Comparison of ENCODE assay signal across 8 cellular contexts in the genomic region with DNA sequence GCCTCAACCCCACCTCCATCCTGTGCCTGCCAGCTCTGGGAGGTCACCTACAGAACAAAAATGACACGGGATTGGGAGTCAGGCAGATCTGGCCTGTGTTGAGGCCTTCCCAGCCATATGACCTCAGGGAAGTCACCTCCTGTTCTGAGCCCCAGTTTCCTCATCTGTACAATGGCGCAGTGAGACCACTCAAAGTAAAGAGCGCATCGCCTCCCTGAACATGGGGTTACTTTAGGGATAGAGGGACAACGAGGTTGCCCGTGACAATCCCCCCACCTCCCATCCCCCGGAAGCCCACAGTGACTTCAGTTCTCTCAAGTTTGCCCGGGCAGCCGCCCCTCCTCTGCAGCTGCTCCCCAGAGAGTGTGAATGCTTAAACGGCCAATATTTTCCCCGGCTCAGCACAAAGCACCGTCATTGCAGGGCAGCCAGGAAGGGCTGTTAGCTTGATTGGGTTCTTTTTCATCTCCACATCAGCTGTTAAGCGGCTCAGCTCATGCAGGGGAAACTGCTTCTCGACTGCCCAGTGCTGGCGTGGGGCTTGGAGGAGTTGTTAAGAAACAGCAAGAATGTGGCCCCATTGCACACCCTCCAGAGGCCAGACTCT.
DNase-seq lines count a peak whose midpoint lies in the region; ATAC-seq and TF ChIP-seq lines count a peak whose summit lies in the region.

No MANE protein-coding gene starts in this region.

- H3K27ac ChIP-seq in A673 (ENCODE audit: low read depth, low read length, poor library complexity, severe bottlenecking), result peak overlapping the region; percentile 32

- no peak for ATAC-seq in GM21825 (IDR thresholded peaks at IDR 0.05; ENCODE audit: unreplicated experiment)
- ATAC-seq in GM21381 (IDR thresholded peaks at IDR 0.05; ENCODE audit: unreplicated experiment), result no peak
- ATAC-seq in stimulated activated memory B cell treated with anti-CD40 and anti-IgM and Interleukin-4, amounts not matched to agents 10 μg/mL and 1 μg/mL and 100 μg/mL, for 72 hours, result no peak

- DNase-seq in A673 (ENCODE audit: low spot score) (peak; percentile 73), NB4 (ENCODE audit: low read depth) (peak; percentile 79), H7 (no peak)

- H3K27me3 ChIP-seq in A673 (replicated peaks; ENCODE audit: insufficient read depth, low read depth, low read length, poor library complexity) (no peaks in the 10 kb centered on the region), mucosa of stomach (ENCODE audit: control insufficient read depth, insufficient read depth, low read length) (no peaks in the 10 kb centered on the region), H7 (ENCODE audit: control insufficient read depth, insufficient read depth, low read length) (no peaks in the 10 kb centered on the region)

- peaks cover 3% of the 10 kb centered on the region for H3K27me3 Mint-ChIP-seq in brain
- peaks cover 88% of the 10 kb centered on the region for H3K27me3 Mint-ChIP-seq in stimulated activated memory B cell treated with anti-CD40 and anti-IgM and Interleukin-4, amounts not matched to agents 10 μg/mL and 1 μg/mL and 100 μg/mL, for 72 hours

- H3K9ac ChIP-seq in mucosa of stomach (ENCODE audit: low read length), result peak overlapping the region; percentile 19

- CTCF ChIA-PET in A673 (lab: Charles Lee), result interaction anchor here (0.5 to 1.0 kb wide), 2 partner anchors 24 to 84 kb away, joined by 4 to 5 read pairs; no protein-coding TSS in a partner anchor

- H3K27ac Mint-ChIP-seq in brain, result peak overlapping the region; percentile 81 to 96 (median 87)
- no peak overlapping the region for H3K27ac Mint-ChIP-seq in stimulated activated memory B cell treated with anti-CD40 and anti-IgM and Interleukin-4, amounts not matched to agents 10 μg/mL and 1 μg/mL and 100 μg/mL, for 72 hours

- no TSS peak for BruUV-seq in A673 (replicated peaks; lab: Mats Ljungman, UMichigan)

- no peak for TF ChIP-seq CTCF in A673 (conservative IDR thresholded peaks at IDR 0.05; ENCODE audit: low read depth, low read length)
- no peak for TF ChIP-seq CTCF in NB4 (IDR thresholded peaks at IDR 0.05; ENCODE audit: low read depth, low read length)
- no peak for TF ChIP-seq CTCF in brain (conservative IDR thresholded peaks at IDR 0.05)

- H3K4me3 ChIP-seq in A673 (ENCODE audit: low read depth, low read length, poor library complexity, severe bottlenecking) (no peak overlapping the region), NB4 (ENCODE audit: low read depth, low read length) (no peak overlapping the region), mucosa of stomach (ENCODE audit: low read length) (no peak overlapping the region), H7 (ENCODE audit: insufficient read depth, low read depth, low read length) (no peak overlapping the region)

- intact Hi-C loops in A673 (cut with micrococcal nuclease; ENCODE audit: unreplicated experiment), result no loop called here

- no peak for TF ChIP-seq POLR2A in NB4 (IDR thresholded peaks at IDR 0.05; ENCODE audit: extremely low read depth, insufficient read length)

- H3K4me1 ChIP-seq in A673 (ENCODE audit: insufficient read depth, low read length, poor library complexity, severe bottlenecking), result peaks cover 37% of the 10 kb centered on the region
- peaks cover 35% of the 10 kb centered on the region for H3K4me1 ChIP-seq in mucosa of stomach (ENCODE audit: control insufficient read depth, insufficient read depth, low read length)

- peaks cover 5 to 37% (median 26%) of the 10 kb centered on the region in 5 experiments for H3K9me3 Mint-ChIP-seq in brain
- peaks cover 5% of the 10 kb centered on the region for H3K9me3 Mint-ChIP-seq in stimulated activated memory B cell treated with anti-CD40 and anti-IgM and Interleukin-4, amounts not matched to agents 10 μg/mL and 1 μg/mL and 100 μg/mL, for 72 hours

- POLR2A ChIA-PET in A673 (lab: Charles Lee; ENCODE audit: low non-redundant PET), result no interaction called here

- H3K9me3 ChIP-seq in A673 (ENCODE audit: low read depth, low read length, poor library complexity, severe bottlenecking) (no peaks in the 10 kb centered on the region), mucosa of stomach (ENCODE audit: control insufficient read depth, low read length) (no peaks in the 10 kb centered on the region)

- peak overlapping the region in 2 of 5 experiments; percentile 31 to 35 for H3K4me3 Mint-ChIP-seq in brain
- H3K4me3 Mint-ChIP-seq in stimulated activated memory B cell treated with anti-CD40 and anti-IgM and Interleukin-4, amounts not matched to agents 10 μg/mL and 1 μg/mL and 100 μg/mL, for 72 hours, result no peak overlapping the region

- H3K36me3 ChIP-seq in A673 (ENCODE audit: insufficient read depth, low read length, poor library complexity, severe bottlenecking) (no peaks in the 10 kb centered on the region), mucosa of stomach (ENCODE audit: control insufficient read depth, insufficient read depth, low read length) (no peaks in the 10 kb centered on the region), H7 (replicated peaks; ENCODE audit: control insufficient read depth, insufficient read depth, low read length) (no peaks in the 10 kb centered on the region)

- H3K4me1 Mint-ChIP-seq in brain, result peaks cover 61% of the 10 kb centered on the region
- peaks cover 35% of the 10 kb centered on the region for H3K4me1 Mint-ChIP-seq in stimulated activated memory B cell treated with anti-CD40 and anti-IgM and Interleukin-4, amounts not matched to agents 10 μg/mL and 1 μg/mL and 100 μg/mL, for 72 hours

- H3K36me3 Mint-ChIP-seq in brain, result peaks cover 1% of the 10 kb centered on the region
- H3K36me3 Mint-ChIP-seq in stimulated activated memory B cell treated with anti-CD40 and anti-IgM and Interleukin-4, amounts not matched to agents 10 μg/mL and 1 μg/mL and 100 μg/mL, for 72 hours, result peaks cover 12% of the 10 kb centered on the region
